Comparison of ENCODE assay signal across 14 cellular contexts in genomic region chr20:55579802-55580201, GRCh38.
DNase-seq lines count a peak whose midpoint lies in the region; ATAC-seq and TF ChIP-seq lines count a peak whose summit lies in the region.
"Had no signal": no experiment of that assay in that cellular context is flagged by ENCODE, and none has a peak within 500 bp of the region (broad histone marks: within the 10 kb centered on the region; RNA-seq: fewer than 3 reads in every experiment).

No MANE protein-coding gene starts in this region.

- H2AFZ ChIP-seq in H9 (ENCODE audit: low read length): no peak overlapping the region

- intact Hi-C loops in activated CD4-positive, alpha-beta T cell treated with anti-CD3 and anti-CD28 coated beads for 36 hours (cut with DNase I, micrococcal nuclease): loop anchor here in 1 of 2 experiments (10.0 kb wide), 2 partner anchors 45 to 245 kb away; no protein-coding TSS in a partner anchor

- no peak overlapping the region for H2BK15ac ChIP-seq in H9 (ENCODE audit: low read depth, low read length)

- peak overlapping the region in 2 of 3 experiments; percentile 4 to 53; a peak in 6 of 7 replicates for H3K27ac Mint-ChIP-seq in H9
- H3K27ac Mint-ChIP-seq in activated CD4-positive, alpha-beta T cell treated with anti-CD3 and anti-CD28 coated beads for 36 hours: no peak overlapping the region
- H3K27ac Mint-ChIP-seq: CD8-positive, alpha-beta T cell had no signal

- TF ChIP-seq CTCF in H9 (conservative IDR thresholded peaks at IDR 0.05): no peak
- TF ChIP-seq CTCF in astrocyte of the spinal cord (IDR thresholded peaks at IDR 0.05; ENCODE audit: low read depth, low read length): no peak

- H3K9me3 ChIP-seq in H9 (ENCODE audit: control insufficient read depth, low read depth, low read length) (no peaks in the 10 kb centered on the region), iPS-20b (ENCODE audit: insufficient read depth, low read depth, low read length) (no peaks in the 10 kb centered on the region)
- H3K9me3 ChIP-seq: BE2C had no signal

- H3K27me3 ChIP-seq in H9 (ENCODE audit: insufficient read depth, low read length) (no peaks in the 10 kb centered on the region), iPS-20b (ENCODE audit: insufficient read depth, low read length) (no peaks in the 10 kb centered on the region)
- H3K27me3 ChIP-seq: BE2C had no signal

- H2BK20ac ChIP-seq in H9 (ENCODE audit: low read depth, low read length, poor library complexity, severe bottlenecking): no peak overlapping the region

- CTCF ChIA-PET in activated CD4-positive, alpha-beta T cell treated with anti-CD3 and anti-CD28 coated beads for 36 hours (lab: Charles Lee): no interaction called here

- H3K27ac ChIP-seq in H9 (ENCODE audit: insufficient read length, low read depth, low read length) (no peak overlapping the region), iPS-20b (ENCODE audit: low read length) (peak overlapping the region; percentile 6)
- H3K27ac ChIP-seq: C4-2B had no signal

- H2BK5ac ChIP-seq in H9 (ENCODE audit: insufficient read length, low read length): no peak overlapping the region

- no peak overlapping the region for H3K56ac ChIP-seq in H9 (ENCODE audit: insufficient read length, low read depth, low read length)

- H4K91ac ChIP-seq in H9 (ENCODE audit: insufficient read length, low read depth, low read length): no peak overlapping the region

- H3K23ac ChIP-seq in H9 (ENCODE audit: insufficient read length, low read depth, low read length): no peak overlapping the region

- no peak overlapping the region for H3K4me3 Mint-ChIP-seq in H9
- H3K4me3 Mint-ChIP-seq in activated CD4-positive, alpha-beta T cell treated with anti-CD3 and anti-CD28 coated beads for 36 hours: no peak overlapping the region
- H3K4me3 Mint-ChIP-seq: CD8-positive, alpha-beta T cell had no signal

- no peaks in the 10 kb centered on the region for H3K27me3 Mint-ChIP-seq in H9 (ENCODE audit: low read depth)
- H3K27me3 Mint-ChIP-seq in activated CD4-positive, alpha-beta T cell treated with anti-CD3 and anti-CD28 coated beads for 36 hours: no peaks in the 10 kb centered on the region

- no peak overlapping the region for H3T11ph ChIP-seq in H9 (ENCODE audit: low read length)

- H3K9ac ChIP-seq in H9 (ENCODE audit: extremely low read depth, insufficient read length, low read length): no peak overlapping the region
- H3K9ac ChIP-seq in iPS-20b (ENCODE audit: low read depth, low read length): no peak overlapping the region

- H3K9me3 Mint-ChIP-seq in H9: no peaks in the 10 kb centered on the region
- no peaks in the 10 kb centered on the region for H3K9me3 Mint-ChIP-seq in activated CD4-positive, alpha-beta T cell treated with anti-CD3 and anti-CD28 coated beads for 36 hours (ENCODE audit: low read depth)

- H2BK120ac ChIP-seq in H9 (ENCODE audit: low read depth, low read length, poor library complexity, severe bottlenecking): no peak overlapping the region

- H3K36me3 Mint-ChIP-seq in H9 (ENCODE audit: insufficient read depth in 1 of 3, low read depth in 3 of 3): peaks cover 0 to 1% (median 0%) of the 10 kb centered on the region in 3 experiments; a peak in 1 of 7 replicates
- no peaks in the 10 kb centered on the region for H3K36me3 Mint-ChIP-seq in activated CD4-positive, alpha-beta T cell treated with anti-CD3 and anti-CD28 coated beads for 36 hours (ENCODE audit: low read depth)
- H3K36me3 Mint-ChIP-seq: CD8-positive, alpha-beta T cell had no signal

- WGBS in H9 (ENCODE audit: extremely low coverage, insufficient read length, low lambda C conversion rate): no CpG with 5 or more reads among the region's 2 CpGs

- H3K4me1 ChIP-seq in H9 (ENCODE audit: insufficient read depth, low read length): peaks cover 6% of the 10 kb centered on the region; the same call in 1 of the 2 replicates
- peaks cover 19% of the 10 kb centered on the region; the same call in 1 of the 2 replicates for H3K4me1 ChIP-seq in iPS-20b (ENCODE audit: insufficient read depth, low read length)

- no peak overlapping the region for H3K4me2 ChIP-seq in H9 (ENCODE audit: insufficient read depth, insufficient read length, low read length)

- no peak overlapping the region for H3K4me3 ChIP-seq in astrocyte of the spinal cord (ENCODE audit: low read depth, low read length)
- no peak overlapping the region; the same call in 1 of the 2 replicates for H3K4me3 ChIP-seq in iPS-20b (ENCODE audit: low read length)

- no peak overlapping the region for H3K18ac ChIP-seq in H9 (ENCODE audit: insufficient read length, low read depth, low read length)

- H4K8ac ChIP-seq in H9 (replicated peaks; ENCODE audit: insufficient read length, low read depth, low read length): no peak overlapping the region

- DNase-seq in H9 (no peak), HuH-7.5 (ENCODE audit: low spot score) (peak; percentile 4), astrocyte of the spinal cord (ENCODE audit: low read depth, low spot score) (peak; percentile 1), DMS153 (lab: John Stamatoyannopoulos, UW) (no peak)
- DNase-seq in activated CD4-positive, alpha-beta T cell treated with anti-CD3 and anti-CD28 coated beads for 36 hours: no peak
- DNase-seq: BE2C; CD8-positive, alpha-beta T cell; COR-L47; DND-41; GF-D8 had no signal

- H2AK5ac ChIP-seq in H9 (ENCODE audit: insufficient read length, low read length): no peak overlapping the region

- H3K14ac ChIP-seq in H9 (ENCODE audit: insufficient read depth, low read length): no peak overlapping the region

- POLR2A ChIA-PET in activated CD4-positive, alpha-beta T cell treated with anti-CD3 and anti-CD28 coated beads for 36 hours (lab: Charles Lee): no interaction called here

- H3K36me3 ChIP-seq in iPS-20b (ENCODE audit: insufficient read depth, low read depth, low read length): no peaks in the 10 kb centered on the region
- H3K36me3 ChIP-seq: BE2C had no signal

- H4K20me1 ChIP-seq in H9 (ENCODE audit: control insufficient read depth, insufficient read depth, insufficient read length): no peaks in the 10 kb centered on the region

- H3K4ac ChIP-seq in H9 (ENCODE audit: low read depth, low read length): no peak overlapping the region

- H3K79me1 ChIP-seq in H9 (ENCODE audit: insufficient read depth, low read depth, low read length, poor library complexity, severe bottlenecking): no peaks in the 10 kb centered on the region

- no peaks in the 10 kb centered on the region for H3K23me2 ChIP-seq in H9 (ENCODE audit: insufficient read length, low read depth, low read length, poor library complexity, severe bottlenecking)

- H2BK12ac ChIP-seq in H9 (ENCODE audit: insufficient read length, low read depth, low read length): no peak overlapping the region

- H4K5ac ChIP-seq in H9 (ENCODE audit: insufficient read length, low read depth, low read length): no peak overlapping the region

- H3K4me1 Mint-ChIP-seq in H9: peaks cover 28% of the 10 kb centered on the region in 2 experiments
- H3K4me1 Mint-ChIP-seq in activated CD4-positive, alpha-beta T cell treated with anti-CD3 and anti-CD28 coated beads for 36 hours: no peaks in the 10 kb centered on the region

- in situ Hi-C loops in astrocyte of the spinal cord (cut with HindIII; ENCODE audit: low sequenced_read_pairs): no loop called here

- no peaks in the 10 kb centered on the region for H3K79me2 ChIP-seq in H9 (ENCODE audit: insufficient read depth, low read length)

- ATAC-seq in HG02623 (IDR thresholded peaks at IDR 0.05; ENCODE audit: unreplicated experiment): no peak
- no peak for ATAC-seq in activated CD4-positive, alpha-beta T cell treated with anti-CD3 and anti-CD28 coated beads for 36 hours
- ATAC-seq: CD8-positive, alpha-beta T cell; HCT116 had no signal

Comparison
In these comparisons a context has a peak if more than half of its experiments do, and no peak if none do; other contexts are left out.
1. DNase-seq: peak in HuH-7.5 (single experiment) and astrocyte of the spinal cord (single experiment); none in H9 (single experiment), activated CD4-positive, alpha-beta T cell treated with anti-CD3 and anti-CD28 coated beads for 36 hours (single experiment) and DMS153 (single experiment).